11 cellular contexts compared by ENCODE assay signal in genomic region chr19:4555657-4556561, GRCh38. TPM values are rescaled to one million over a fixed set of nuclear protein-coding genes. Genes with fewer than 3 reads are reported as not detected.
DNase-seq lines count a peak whose midpoint lies in the region; ATAC-seq, FAIRE-seq and TF ChIP-seq lines count a peak whose summit lies in the region.
"Had no signal": no experiment of that assay in that cellular context is flagged by ENCODE, and none has a peak within 500 bp of the region (broad histone marks: within the 10 kb centered on the region; RNA-seq: fewer than 3 reads in every experiment).

No MANE protein-coding gene starts in this region.

- WGBS in testis, 2 donors: 61 to 66% methylated on average over 37 to 43 of the region's 43 CpGs

- DNase-seq in Right ventricle myocardium inferior (ENCODE audit: missing footprints): peak; percentile 34
- DNase-seq in right atrium auricular region (ENCODE audit: low spot score): no peak
- DNase-seq in testis: peak; percentile 40
- DNase-seq in AG08395 (ENCODE audit: low spot score): no peak
- no peak for DNase-seq in D721Med (ENCODE audit: insufficient read length, low spot score)
- DNase-seq: dorsolateral prefrontal cortex, lower lobe of right lung, NCI-H2107 had no signal

- TF ChIP-seq POLR2A in testis (IDR thresholded peaks at IDR 0.05): no peak

- TF ChIP-seq CTCF in right atrium auricular region (IDR thresholded peaks at IDR 0.05) (no peak), testis (IDR thresholded peaks at IDR 0.05) (no peak), D721Med (IDR thresholded peaks at IDR 0.05; ENCODE audit: insufficient read depth, missing control alignments) (no peak)

- no peak overlapping the region for H3K27ac ChIP-seq in right atrium auricular region
- H3K27ac ChIP-seq in testis: no peak overlapping the region
- H3K27ac ChIP-seq: dorsolateral prefrontal cortex, lower lobe of right lung, SJSA1 had no signal

- H3K4me1 ChIP-seq in right atrium auricular region (peaks cover 0 to 15% of the 10 kb centered on the region in 2 donors), testis (no peaks in the 10 kb centered on the region)
- H3K4me1 ChIP-seq: SJSA1 had no signal

- H3K9me3 ChIP-seq in right atrium auricular region: no peaks in the 10 kb centered on the region
- H3K9me3 ChIP-seq in testis: no peaks in the 10 kb centered on the region
- H3K9me3 ChIP-seq: lower lobe of right lung, SJSA1 had no signal

- no peaks in the 10 kb centered on the region for H3K27me3 ChIP-seq in right atrium auricular region
- no peaks in the 10 kb centered on the region for H3K27me3 ChIP-seq in testis
- H3K27me3 ChIP-seq: dorsolateral prefrontal cortex, SJSA1 had no signal

- intact Hi-C loops in Right ventricle myocardium inferior (cut with DNase I): no loop called here
- intact Hi-C loops in testis (cut with DNase I; ENCODE audit: low total_unique reads): no loop called here

- H3K4me3 ChIP-seq in right atrium auricular region (no peak overlapping the region), testis (peak overlapping the region in 1 of 2 donors; percentile 23)
- H3K4me3 ChIP-seq: dorsolateral prefrontal cortex, lower lobe of right lung, SJSA1 had no signal

- FAIRE-seq in D721Med (lab: Jason Lieb, UNC): no peak

- H3K36me3 ChIP-seq in right atrium auricular region: peaks cover 7% of the 10 kb centered on the region
- no peaks in the 10 kb centered on the region for H3K36me3 ChIP-seq in testis (ENCODE audit: low read depth, missing control alignments)
- H3K36me3 ChIP-seq: SJSA1 had no signal

- ATAC-seq in Right ventricle myocardium inferior: no peak
- ATAC-seq in SK-N-SH treated with all-trans-retinoic acid at 6 μM for 48 hours: peak; percentile 68
- ATAC-seq: activated naive CD8-positive, alpha-beta T cell treated with anti-CD3 and anti-CD28 coated beads, Interleukin-2, amount 50 U/mL, for 24 hours had no signal

TF ChIP-seq in SK-N-SH treated with all-trans-retinoic acid at 6 μM for 48 hours, 23 proteins besides CTCF, POLR2A, EP300 and RAD21 (continues in another document):
- TF ChIP-seq ZNF565 (CRISPR knock-in tag; conservative IDR thresholded peaks at IDR 0.05; ENCODE audit: low read depth): no peak
- no peak for TF ChIP-seq ARNTL (CRISPR knock-in tag; IDR thresholded peaks at IDR 0.05; ENCODE audit: borderline replicate concordance, low read depth)
- TF ChIP-seq ESRRG (CRISPR knock-in tag; IDR thresholded peaks at IDR 0.05): no peak
- TF ChIP-seq, protein P1, sequence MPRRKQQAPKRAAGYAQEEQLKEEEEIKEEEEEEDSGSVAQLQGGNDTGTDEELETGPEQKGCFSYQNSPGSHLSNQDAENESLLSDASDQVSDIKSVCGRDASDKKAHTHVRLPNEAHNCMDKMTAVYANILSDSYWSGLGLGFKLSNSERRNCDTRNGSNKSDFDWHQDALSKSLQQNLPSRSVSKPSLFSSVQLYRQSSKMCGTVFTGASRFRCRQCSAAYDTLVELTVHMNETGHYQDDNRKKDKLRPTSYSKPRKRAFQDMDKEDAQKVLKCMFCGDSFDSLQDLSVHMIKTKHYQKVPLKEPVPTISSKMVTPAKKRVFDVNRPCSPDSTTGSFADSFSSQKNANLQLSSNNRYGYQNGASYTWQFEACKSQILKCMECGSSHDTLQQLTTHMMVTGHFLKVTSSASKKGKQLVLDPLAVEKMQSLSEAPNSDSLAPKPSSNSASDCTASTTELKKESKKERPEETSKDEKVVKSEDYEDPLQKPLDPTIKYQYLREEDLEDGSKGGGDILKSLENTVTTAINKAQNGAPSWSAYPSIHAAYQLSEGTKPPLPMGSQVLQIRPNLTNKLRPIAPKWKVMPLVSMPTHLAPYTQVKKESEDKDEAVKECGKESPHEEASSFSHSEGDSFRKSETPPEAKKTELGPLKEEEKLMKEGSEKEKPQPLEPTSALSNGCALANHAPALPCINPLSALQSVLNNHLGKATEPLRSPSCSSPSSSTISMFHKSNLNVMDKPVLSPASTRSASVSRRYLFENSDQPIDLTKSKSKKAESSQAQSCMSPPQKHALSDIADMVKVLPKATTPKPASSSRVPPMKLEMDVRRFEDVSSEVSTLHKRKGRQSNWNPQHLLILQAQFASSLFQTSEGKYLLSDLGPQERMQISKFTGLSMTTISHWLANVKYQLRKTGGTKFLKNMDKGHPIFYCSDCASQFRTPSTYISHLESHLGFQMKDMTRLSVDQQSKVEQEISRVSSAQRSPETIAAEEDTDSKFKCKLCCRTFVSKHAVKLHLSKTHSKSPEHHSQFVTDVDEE (CRISPR knock-in tag; IDR thresholded peaks at IDR 0.05): no peak
- TF ChIP-seq TOX (CRISPR knock-in tag; IDR thresholded peaks at IDR 0.05; ENCODE audit: borderline replicate concordance): no peak
- TF ChIP-seq, protein P2, sequence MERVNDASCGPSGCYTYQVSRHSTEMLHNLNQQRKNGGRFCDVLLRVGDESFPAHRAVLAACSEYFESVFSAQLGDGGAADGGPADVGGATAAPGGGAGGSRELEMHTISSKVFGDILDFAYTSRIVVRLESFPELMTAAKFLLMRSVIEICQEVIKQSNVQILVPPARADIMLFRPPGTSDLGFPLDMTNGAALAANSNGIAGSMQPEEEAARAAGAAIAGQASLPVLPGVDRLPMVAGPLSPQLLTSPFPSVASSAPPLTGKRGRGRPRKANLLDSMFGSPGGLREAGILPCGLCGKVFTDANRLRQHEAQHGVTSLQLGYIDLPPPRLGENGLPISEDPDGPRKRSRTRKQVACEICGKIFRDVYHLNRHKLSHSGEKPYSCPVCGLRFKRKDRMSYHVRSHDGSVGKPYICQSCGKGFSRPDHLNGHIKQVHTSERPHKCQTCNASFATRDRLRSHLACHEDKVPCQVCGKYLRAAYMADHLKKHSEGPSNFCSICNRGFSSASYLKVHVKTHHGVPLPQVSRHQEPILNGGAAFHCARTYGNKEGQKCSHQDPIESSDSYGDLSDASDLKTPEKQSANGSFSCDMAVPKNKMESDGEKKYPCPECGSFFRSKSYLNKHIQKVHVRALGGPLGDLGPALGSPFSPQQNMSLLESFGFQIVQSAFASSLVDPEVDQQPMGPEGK (CRISPR knock-in tag; IDR thresholded peaks at IDR 0.05; ENCODE audit: borderline replicate concordance): no peak
- TF ChIP-seq SNAI2 (CRISPR knock-in tag; IDR thresholded peaks at IDR 0.05): no peak
- TF ChIP-seq PPARA (CRISPR knock-in tag; IDR thresholded peaks at IDR 0.05; ENCODE audit: borderline replicate concordance): no peak
- no peak for TF ChIP-seq OSR1 (CRISPR knock-in tag; IDR thresholded peaks at IDR 0.05)
- TF ChIP-seq POU6F1 (CRISPR knock-in tag; IDR thresholded peaks at IDR 0.05; ENCODE audit: borderline replicate concordance, low read depth): no peak
- TF ChIP-seq CREB5 (CRISPR knock-in tag; IDR thresholded peaks at IDR 0.05; ENCODE audit: low read depth): no peak
- no peak for TF ChIP-seq TCF4 (CRISPR knock-in tag; IDR thresholded peaks at IDR 0.05; ENCODE audit: borderline replicate concordance)
- TF ChIP-seq, protein P3, sequence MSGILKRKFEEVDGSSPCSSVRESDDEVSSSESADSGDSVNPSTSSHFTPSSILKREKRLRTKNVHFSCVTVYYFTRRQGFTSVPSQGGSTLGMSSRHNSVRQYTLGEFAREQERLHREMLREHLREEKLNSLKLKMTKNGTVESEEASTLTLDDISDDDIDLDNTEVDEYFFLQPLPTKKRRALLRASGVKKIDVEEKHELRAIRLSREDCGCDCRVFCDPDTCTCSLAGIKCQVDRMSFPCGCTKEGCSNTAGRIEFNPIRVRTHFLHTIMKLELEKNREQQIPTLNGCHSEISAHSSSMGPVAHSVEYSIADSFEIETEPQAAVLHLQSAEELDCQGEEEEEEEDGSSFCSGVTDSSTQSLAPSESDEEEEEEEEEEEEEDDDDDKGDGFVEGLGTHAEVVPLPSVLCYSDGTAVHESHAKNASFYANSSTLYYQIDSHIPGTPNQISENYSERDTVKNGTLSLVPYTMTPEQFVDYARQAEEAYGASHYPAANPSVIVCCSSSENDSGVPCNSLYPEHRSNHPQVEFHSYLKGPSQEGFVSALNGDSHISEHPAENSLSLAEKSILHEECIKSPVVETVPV (CRISPR knock-in tag; IDR thresholded peaks at IDR 0.05): no peak

RNA-seq across cellular contexts. Expression of gene SEMA6B, which starts 3.6 kb away (rescaled TPM):
- 16.7 TPM for total RNA-seq in Right ventricle myocardium inferior
- 10 to 100 TPM in 1 of 2 donors, 1 to 10 TPM in 1; 3.9 to 10.8 TPM for total RNA-seq in right atrium auricular region
- 1 to 10 TPM; 3.5 to 4.2 TPM for total RNA-seq in testis
- 5.0 TPM for polyA plus RNA-seq in testis (ENCODE audit: insufficient read depth, low read depth, low replicate concordance)

RNA-seq across cellular contexts. Expression of gene LRG1, which starts 16.1 kb away (rescaled TPM):
- total RNA-seq in Right ventricle myocardium inferior (0.73 TPM), right atrium auricular region (under 1 TPM in 1 of 2 donors, not detected in 1; 0.67 TPM), testis (under 1 TPM; 0.24 to 0.25 TPM)
- polyA plus RNA-seq in testis (ENCODE audit: insufficient read depth, low read depth, low replicate concordance): 0.58 TPM
- total RNA-seq: SJSA1 had no signal

RNA-seq across cellular contexts. Expression of gene PLIN5, which starts 20.9 kb away (rescaled TPM):
- total RNA-seq in Right ventricle myocardium inferior: 50.4 TPM
- total RNA-seq in right atrium auricular region: 10 to 100 TPM; 21.4 to 43.6 TPM
- 1 to 10 TPM; 7.4 to 8.5 TPM for total RNA-seq in testis
- polyA plus RNA-seq in testis (ENCODE audit: insufficient read depth, low read depth, low replicate concordance): 3.8 TPM
- total RNA-seq: SJSA1 had no signal

RNA-seq across cellular contexts. Expression of gene PLIN4, which starts 37.6 kb away (rescaled TPM):
- total RNA-seq in Right ventricle myocardium inferior (241 TPM), right atrium auricular region (100 to 1,000 TPM; 104 to 156 TPM), testis (1 to 10 TPM; 2.8 to 3.7 TPM)
- 4.0 TPM for polyA plus RNA-seq in testis (ENCODE audit: insufficient read depth, low read depth, low replicate concordance)
- total RNA-seq: SJSA1 had no signal

Comparison
In these comparisons a context has a peak if more than half of its experiments do, and no peak if none do; other contexts are left out.
1. DNase-seq: peak in Right ventricle myocardium inferior (single experiment) and testis (single experiment); none in right atrium auricular region (single experiment), AG08395 (single experiment) and D721Med (single experiment).